ENCODE assay signal across 19 cellular contexts in the genomic region with DNA sequence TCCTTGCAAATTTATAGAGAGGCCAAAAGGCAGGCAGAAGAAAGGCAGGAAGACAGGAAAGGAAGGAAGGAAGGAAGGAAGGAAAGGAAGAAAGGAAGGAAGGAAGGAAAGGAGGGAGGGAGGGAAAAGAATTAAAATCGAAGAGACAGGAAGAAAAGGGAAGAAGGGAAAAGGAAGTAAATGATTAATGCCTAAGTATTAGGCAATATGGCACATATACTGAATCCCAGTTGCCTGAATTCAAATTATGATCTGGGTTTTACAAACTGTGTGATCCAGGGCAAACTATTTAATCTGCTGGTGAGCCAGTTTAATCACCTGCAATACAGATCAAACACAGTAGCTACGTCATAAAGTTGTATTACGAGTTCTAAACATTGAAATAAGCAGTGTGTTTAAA.
DNase-seq lines count a peak whose midpoint lies in the region; ATAC-seq, FAIRE-seq and TF ChIP-seq lines count a peak whose summit lies in the region.
"Had no signal": no experiment of that assay in that cellular context is flagged by ENCODE, and none has a peak within 500 bp of the region (broad histone marks: within the 10 kb centered on the region; RNA-seq: fewer than 3 reads in every experiment).

No MANE protein-coding gene starts in this region.

- CTCF ChIA-PET in HepG2 (lab: Yijun Ruan, JAX; ENCODE audit: low intra/inter-chr PET ratio, low total read pairs): no interaction called here

- in situ Hi-C loops in HepG2 (cut with HindIII; ENCODE audit: extremely low pct_ligation_motif_present, low pct_unique_long_range_greater_than_20kb): no loop called here

- no peak overlapping the region for H2AFZ ChIP-seq in HepG2 (ENCODE audit: low read length)
- H2AFZ ChIP-seq in OCI-LY3 (ENCODE audit: low read depth, low read length): 0 out of 2 replicates have a peak overlapping the region, but pooled peaks have one; percentile 24

- H4K20me1 ChIP-seq in HepG2 (ENCODE audit: insufficient read depth, low read length) (no peaks in the 10 kb centered on the region), OCI-LY3 (ENCODE audit: insufficient read depth, low read length) (no peaks in the 10 kb centered on the region)

- no peak for TF ChIP-seq RAD21 in HepG2 (CRISPR knock-in tag; IDR thresholded peaks at IDR 0.05)

- no peak overlapping the region for H3K4me3 Mint-ChIP-seq in nephron
- H3K4me3 Mint-ChIP-seq: B cell; CD4-positive, alpha-beta memory T cell had no signal

- intact Hi-C loops in HepG2 (cut with micrococcal nuclease; ENCODE audit: unreplicated experiment): no loop called here
- intact Hi-C loops in right lobe of liver (cut with DNase I): no loop called here

- peaks cover 4% of the 10 kb centered on the region for H3K36me3 Mint-ChIP-seq in nephron (ENCODE audit: low read depth)
- H3K36me3 Mint-ChIP-seq: CD4-positive, alpha-beta memory T cell had no signal

- H3K27ac ChIP-seq in HepG2 (ENCODE audit: extremely low read length, insufficient read depth, low read length) (no peak overlapping the region), right lobe of liver (no peak overlapping the region), OCI-LY3 (ENCODE audit: low read length) (no peak overlapping the region)
- H3K27ac ChIP-seq: C4-2B had no signal

- peaks cover 49% of the 10 kb centered on the region for H3K4me1 Mint-ChIP-seq in nephron
- H3K4me1 Mint-ChIP-seq: B cell; CD4-positive, alpha-beta memory T cell had no signal

- no peaks in the 10 kb centered on the region for H3K36me3 ChIP-seq in HepG2 (replicated peaks in 1 of 2; ENCODE audit: control insufficient read depth in 1 of 2, insufficient read depth in 2 of 2, low read length in 2 of 2)
- H3K36me3 ChIP-seq in right lobe of liver: no peaks in the 10 kb centered on the region
- H3K36me3 ChIP-seq in OCI-LY3 (replicated peaks; ENCODE audit: low read depth, low read length): no peaks in the 10 kb centered on the region

- H3K9ac ChIP-seq in HepG2 (ENCODE audit: insufficient read depth, low read depth, low read length) (no peak overlapping the region), OCI-LY3 (ENCODE audit: low read length) (no peak overlapping the region)

- TF ChIP-seq EP300 in HepG2 (IDR thresholded peaks at IDR 0.05; ENCODE audit: low read depth in 2 of 2, low read length in 2 of 2): no peak
- TF ChIP-seq EP300 in HepG2 (CRISPR knock-in tag; IDR thresholded peaks at IDR 0.05; ENCODE audit: borderline replicate concordance): no peak

- POLR2A ChIA-PET in HepG2 (lab: Yijun Ruan, JAX): no interaction called here

- no peak for DNase-seq in HepG2 (ENCODE audit: low spot score)
- no peak for DNase-seq in right lobe of liver
- no peak for DNase-seq in DMS153 treated with DMSO at 0.1 percent for 48 hours (lab: John Stamatoyannopoulos, UW; ENCODE audit: unreplicated experiment)
- no peak for DNase-seq in COR-L47 (lab: John Stamatoyannopoulos, UW)
- DNase-seq: 8988T; Calu3; CD4-positive, alpha-beta memory T cell; DMS53; DND-41; EL; HCEC 1CT; KG1 had no signal

- WGBS in HepG2 (ENCODE audit: low lambda C conversion rate): 5% methylated on average over 3 of the region's 3 CpGs
- WGBS in right lobe of liver (ENCODE audit: insufficient coverage, low coverage, low lambda C conversion rate, missing lambda C conversion rate): 53% methylated on average over 3 of the region's 3 CpGs

- H3K27ac Mint-ChIP-seq in nephron: peak overlapping the region; percentile 93 to 99 (median 94)
- H3K27ac Mint-ChIP-seq: B cell; CD4-positive, alpha-beta memory T cell had no signal

- H3K27me3 ChIP-seq in HepG2 (ENCODE audit: control insufficient read depth in 1 of 2, insufficient read depth in 2 of 2, low read length in 2 of 2): no peaks in the 10 kb centered on the region
- H3K27me3 ChIP-seq in right lobe of liver: no peaks in the 10 kb centered on the region
- no peaks in the 10 kb centered on the region for H3K27me3 ChIP-seq in OCI-LY3 (ENCODE audit: low read depth, low read length)

- no peak overlapping the region for H3K4me3 ChIP-seq in HepG2 (replicated peaks in 1 of 3; ENCODE audit: insufficient read depth in 1 of 3, low read depth in 2 of 3, low read length in 3 of 3)
- no peak overlapping the region for H3K4me3 ChIP-seq in right lobe of liver
- H3K4me3 ChIP-seq in OCI-LY3 (ENCODE audit: low read length): no peak overlapping the region
- H3K4me3 ChIP-seq: GM12878 had no signal

- no peaks in the 10 kb centered on the region for H3K9me3 ChIP-seq in HepG2 (ENCODE audit: low read length)
- H3K9me3 ChIP-seq in right lobe of liver: no peaks in the 10 kb centered on the region
- H3K9me3 ChIP-seq in OCI-LY3 (ENCODE audit: insufficient read depth, low read length): no peaks in the 10 kb centered on the region

- no peaks in the 10 kb centered on the region for H3K79me2 ChIP-seq in HepG2 (ENCODE audit: insufficient read depth, low read length)
- no peaks in the 10 kb centered on the region for H3K79me2 ChIP-seq in OCI-LY3 (ENCODE audit: low read length)

- TF ChIP-seq CTCF in HepG2 (CRISPR knock-in tag; IDR thresholded peaks at IDR 0.05) (no peak), right lobe of liver (IDR thresholded peaks at IDR 0.05) (no peak), OCI-LY3 (IDR thresholded peaks at IDR 0.05; ENCODE audit: low read depth, low read length) (no peak), nephron (IDR thresholded peaks at IDR 0.05; ENCODE audit: unreplicated experiment in 3 of 3) (no peak)

- BruUV-seq in HepG2 (replicated peaks; lab: Mats Ljungman, UMichigan): no TSS peak

- H3K27me3 Mint-ChIP-seq in nephron (ENCODE audit: low read depth): no peaks in the 10 kb centered on the region
- H3K27me3 Mint-ChIP-seq: B cell; CD4-positive, alpha-beta memory T cell had no signal

- H3K9me3 Mint-ChIP-seq in nephron: no peaks in the 10 kb centered on the region

- TF ChIP-seq POLR2A in HepG2 (IDR thresholded peaks at IDR 0.05; ENCODE audit: insufficient read depth in 1 of 2, low read depth in 2 of 2, low read length in 2 of 2): no peak
- TF ChIP-seq POLR2A in right lobe of liver (IDR thresholded peaks at IDR 0.05): no peak

- no peaks in the 10 kb centered on the region for H3K4me1 ChIP-seq in HepG2 (ENCODE audit: insufficient read depth, low read length)
- no peaks in the 10 kb centered on the region for H3K4me1 ChIP-seq in right lobe of liver
- peaks cover 14% of the 10 kb centered on the region for H3K4me1 ChIP-seq in OCI-LY3 (ENCODE audit: low read length)

- FAIRE-seq in HepG2 (lab: Jason Lieb, UNC): no peak
- FAIRE-seq: GM12878, GM19239 had no signal

- no peak overlapping the region for H3K4me2 ChIP-seq in HepG2 (ENCODE audit: low read depth, low read length)
- H3K4me2 ChIP-seq in OCI-LY3 (ENCODE audit: low read length): no peak overlapping the region

- no peak for ATAC-seq in HepG2
- ATAC-seq in right lobe of liver: no peak
- no peak for ATAC-seq in HG03095 (IDR thresholded peaks at IDR 0.05; ENCODE audit: unreplicated experiment)
- ATAC-seq: GM12878 had no signal

TF ChIP-seq in HepG2, 621 proteins besides CTCF, POLR2A, EP300 and RAD21:
- TF ChIP-seq, protein P1, sequence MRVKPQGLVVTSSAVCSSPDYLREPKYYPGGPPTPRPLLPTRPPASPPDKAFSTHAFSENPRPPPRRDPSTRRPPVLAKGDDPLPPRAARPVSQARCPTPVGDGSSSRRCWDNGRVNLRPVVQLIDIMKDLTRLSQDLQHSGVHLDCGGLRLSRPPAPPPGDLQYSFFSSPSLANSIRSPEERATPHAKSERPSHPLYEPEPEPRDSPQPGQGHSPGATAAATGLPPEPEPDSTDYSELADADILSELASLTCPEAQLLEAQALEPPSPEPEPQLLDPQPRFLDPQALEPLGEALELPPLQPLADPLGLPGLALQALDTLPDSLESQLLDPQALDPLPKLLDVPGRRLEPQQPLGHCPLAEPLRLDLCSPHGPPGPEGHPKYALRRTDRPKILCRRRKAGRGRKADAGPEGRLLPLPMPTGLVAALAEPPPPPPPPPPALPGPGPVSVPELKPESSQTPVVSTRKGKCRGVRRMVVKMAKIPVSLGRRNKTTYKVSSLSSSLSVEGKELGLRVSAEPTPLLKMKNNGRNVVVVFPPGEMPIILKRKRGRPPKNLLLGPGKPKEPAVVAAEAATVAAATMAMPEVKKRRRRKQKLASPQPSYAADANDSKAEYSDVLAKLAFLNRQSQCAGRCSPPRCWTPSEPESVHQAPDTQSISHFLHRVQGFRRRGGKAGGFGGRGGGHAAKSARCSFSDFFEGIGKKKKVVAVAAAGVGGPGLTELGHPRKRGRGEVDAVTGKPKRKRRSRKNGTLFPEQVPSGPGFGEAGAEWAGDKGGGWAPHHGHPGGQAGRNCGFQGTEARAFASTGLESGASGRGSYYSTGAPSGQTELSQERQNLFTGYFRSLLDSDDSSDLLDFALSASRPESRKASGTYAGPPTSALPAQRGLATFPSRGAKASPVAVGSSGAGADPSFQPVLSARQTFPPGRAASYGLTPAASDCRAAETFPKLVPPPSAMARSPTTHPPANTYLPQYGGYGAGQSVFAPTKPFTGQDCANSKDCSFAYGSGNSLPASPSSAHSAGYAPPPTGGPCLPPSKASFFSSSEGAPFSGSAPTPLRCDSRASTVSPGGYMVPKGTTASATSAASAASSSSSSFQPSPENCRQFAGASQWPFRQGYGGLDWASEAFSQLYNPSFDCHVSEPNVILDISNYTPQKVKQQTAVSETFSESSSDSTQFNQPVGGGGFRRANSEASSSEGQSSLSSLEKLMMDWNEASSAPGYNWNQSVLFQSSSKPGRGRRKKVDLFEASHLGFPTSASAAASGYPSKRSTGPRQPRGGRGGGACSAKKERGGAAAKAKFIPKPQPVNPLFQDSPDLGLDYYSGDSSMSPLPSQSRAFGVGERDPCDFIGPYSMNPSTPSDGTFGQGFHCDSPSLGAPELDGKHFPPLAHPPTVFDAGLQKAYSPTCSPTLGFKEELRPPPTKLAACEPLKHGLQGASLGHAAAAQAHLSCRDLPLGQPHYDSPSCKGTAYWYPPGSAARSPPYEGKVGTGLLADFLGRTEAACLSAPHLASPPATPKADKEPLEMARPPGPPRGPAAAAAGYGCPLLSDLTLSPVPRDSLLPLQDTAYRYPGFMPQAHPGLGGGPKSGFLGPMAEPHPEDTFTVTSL (CRISPR knock-in tag; IDR thresholded peaks at IDR 0.05; ENCODE audit: borderline replicate concordance): no peak
- TF ChIP-seq CREB1 (IDR thresholded peaks at IDR 0.05): peak; percentile 22; the same call in 1 of the 2 replicates
- no peak for TF ChIP-seq CREB1 (CRISPR knock-in tag; IDR thresholded peaks at IDR 0.05)
- no peak for TF ChIP-seq SMAD9 (CRISPR knock-in tag; IDR thresholded peaks at IDR 0.05)
